Comparison of ENCODE assay signal across 12 cellular contexts in genomic region chr11:59510917-59511589, GRCh38.
A peak's percentile ranks its signal among the peaks of the same experiment; 100 is the strongest.
DNase-seq lines count a peak whose midpoint lies in the region; ATAC-seq and TF ChIP-seq lines count a peak whose summit lies in the region.
"Had no signal": no experiment of that assay in that cellular context is flagged by ENCODE, and none has a peak within 500 bp of the region (broad histone marks: within the 10 kb centered on the region; RNA-seq: fewer than 3 reads in every experiment).

OR4D9 (plus strand) TSS chr11:59511539; CDS start chr11:59514913, 3,374 bp downstream.

- DNase-seq in GM12865 (ENCODE audit: low read depth) (peak; percentile 20), left kidney (ENCODE audit: low read depth, low spot score) (peak; percentile 4), NCI-H446 (lab: John Stamatoyannopoulos, UW) (no peak)
- peak; percentile 8 for DNase-seq in T-helper 2 cell treated with Interferon-gamma antibody and Interleukin-4, amounts not matched to agents 5 μg/mL and 100 μg/mL, for 36 hours (ENCODE audit: low spot score)
- DNase-seq in effector memory CD4-positive, alpha-beta T cell, result no peak
- DNase-seq: mesenchymal stem cell, NCI-H2081 treated with DMSO at 0.1 percent for 48 hours, T1000, tibial artery had no signal

- H3K4me2 ChIP-seq in BLaER1 treated with 17β-estradiol and CSF1 and Interleukin-3, amounts not matched to agents 10 nM and 100 nM, result peak within 1 kb of the TSS; percentile 77 to 89 (median 84)

- H4K20me1 ChIP-seq in BLaER1 treated with 17β-estradiol and CSF1 and Interleukin-3, amounts not matched to agents 10 nM and 100 nM, result no peaks in the 10 kb centered on the region

- H3K27me3 ChIP-seq in BLaER1 treated with 17β-estradiol and CSF1 and Interleukin-3, amounts not matched to agents 10 nM and 100 nM, result no peaks in the 10 kb centered on the region
- H3K27me3 ChIP-seq in effector memory CD4-positive, alpha-beta T cell (replicated peaks; ENCODE audit: control insufficient read depth, insufficient read depth, low read length, poor library complexity, severe bottlenecking), result no peaks in the 10 kb centered on the region

- peaks cover 4% of the 10 kb centered on the region for H3K27me3 Mint-ChIP-seq in T-helper 2 cell treated with Interferon-gamma antibody and Interleukin-4, amounts not matched to agents 5 μg/mL and 100 μg/mL, for 36 hours (ENCODE audit: low read depth)

- H3K36me3 ChIP-seq in BLaER1 treated with 17β-estradiol and CSF1 and Interleukin-3, amounts not matched to agents 10 nM and 100 nM, result no peaks in the 10 kb centered on the region
- no peaks in the 10 kb centered on the region for H3K36me3 ChIP-seq in effector memory CD4-positive, alpha-beta T cell (ENCODE audit: control insufficient read depth, insufficient read depth, low read length)
- H3K36me3 ChIP-seq: tibial artery had no signal

- peaks cover 20% of the 10 kb centered on the region for H3K4me1 Mint-ChIP-seq in T-helper 2 cell treated with Interferon-gamma antibody and Interleukin-4, amounts not matched to agents 5 μg/mL and 100 μg/mL, for 36 hours (ENCODE audit: low read depth)

- peak within 1 kb of the TSS in 5 of 10 experiments; percentile 19 to 38 (median 22); a peak in 9 of 20 replicates for H3K4me3 ChIP-seq in BLaER1 treated with 17β-estradiol and CSF1 and Interleukin-3, amounts not matched to agents 10 nM and 100 nM
- no peak within 1 kb of the TSS for H3K4me3 ChIP-seq in GM12865 (ENCODE audit: low read depth, low read length)
- H3K4me3 ChIP-seq in effector memory CD4-positive, alpha-beta T cell (ENCODE audit: insufficient read depth, low read depth, low read length, poor library complexity, severe bottlenecking), result no peak within 1 kb of the TSS
- H3K4me3 ChIP-seq: tibial artery had no signal

- H3K9me3 ChIP-seq in BLaER1 treated with 17β-estradiol and CSF1 and Interleukin-3, amounts not matched to agents 10 nM and 100 nM (replicated peaks in 1 of 11), result peaks cover 0 to 6% (median 0%) of the 10 kb centered on the region in 11 experiments; a peak in 2 of 22 replicates
- H3K9me3 ChIP-seq in effector memory CD4-positive, alpha-beta T cell (ENCODE audit: control insufficient read depth, low read length), result no peaks in the 10 kb centered on the region
- H3K9me3 ChIP-seq: tibial artery had no signal

- H3K4me1 ChIP-seq in BLaER1 treated with 17β-estradiol and CSF1 and Interleukin-3, amounts not matched to agents 10 nM and 100 nM, result peaks cover 26 to 38% (median 29%) of the 10 kb centered on the region in 10 experiments
- H3K4me1 ChIP-seq in effector memory CD4-positive, alpha-beta T cell (ENCODE audit: control insufficient read depth, insufficient read depth, low read length, poor library complexity, severe bottlenecking), result peaks cover 5% of the 10 kb centered on the region
- H3K4me1 ChIP-seq: tibial artery had no signal

- H3K27ac Mint-ChIP-seq in T-helper 2 cell treated with Interferon-gamma antibody and Interleukin-4, amounts not matched to agents 5 μg/mL and 100 μg/mL, for 36 hours, result peak within 1 kb of the TSS; percentile 68
- H3K27ac Mint-ChIP-seq: activated T-helper 2 cell treated with anti-CD3 and anti-CD28 coated beads, Interferon-gamma antibody, Interleukin-2, Interleukin-4, amounts not matched to agents 10 μg/mL and 5 μg/mL and 100 μg/mL, durations not matched to agents 14 hours and 24 hours and 36 hours had no signal

- no peaks in the 10 kb centered on the region for H3K36me3 Mint-ChIP-seq in T-helper 2 cell treated with Interferon-gamma antibody and Interleukin-4, amounts not matched to agents 5 μg/mL and 100 μg/mL, for 36 hours (ENCODE audit: low read depth)

- TF ChIP-seq CTCF in GM12865 (IDR thresholded peaks at IDR 0.05; ENCODE audit: insufficient read depth, low read depth, low read length, missing control alignments), result no peak

- ATAC-seq in GM19397 (IDR thresholded peaks at IDR 0.05; ENCODE audit: unreplicated experiment), result no peak

- H3K4me3 Mint-ChIP-seq in T-helper 2 cell treated with Interferon-gamma antibody and Interleukin-4, amounts not matched to agents 5 μg/mL and 100 μg/mL, for 36 hours, result peak within 1 kb of the TSS; percentile 67

- H3K27ac ChIP-seq in BLaER1 treated with 17β-estradiol and CSF1 and Interleukin-3, amounts not matched to agents 10 nM and 100 nM, result peak within 1 kb of the TSS in 9 of 11 experiments; percentile 65 to 86 (median 76); a peak in 18 of 22 replicates
- H3K27ac ChIP-seq in effector memory CD4-positive, alpha-beta T cell (ENCODE audit: insufficient read depth, low read length, poor library complexity, severe bottlenecking), result no peak within 1 kb of the TSS
- H3K27ac ChIP-seq: tibial artery had no signal

- H3K9me3 Mint-ChIP-seq in T-helper 2 cell treated with Interferon-gamma antibody and Interleukin-4, amounts not matched to agents 5 μg/mL and 100 μg/mL, for 36 hours, result peaks cover 4% of the 10 kb centered on the region
- H3K9me3 Mint-ChIP-seq: activated T-helper 2 cell treated with anti-CD3 and anti-CD28 coated beads, Interferon-gamma antibody, Interleukin-2, Interleukin-4, amounts not matched to agents 10 μg/mL and 5 μg/mL and 100 μg/mL, durations not matched to agents 14 hours and 24 hours and 36 hours had no signal

- peak within 1 kb of the TSS in 9 of 11 experiments; percentile 37 to 74 (median 61); a peak in 17 of 22 replicates for H3K9ac ChIP-seq in BLaER1 treated with 17β-estradiol and CSF1 and Interleukin-3, amounts not matched to agents 10 nM and 100 nM

Comparison
In these comparisons a context has a peak if more than half of its experiments do, and no peak if none do; other contexts are left out.
1. DNase-seq: peak in GM12865 (single experiment), T-helper 2 cell treated with Interferon-gamma antibody and Interleukin-4, amounts not matched to agents 5 μg/mL and 100 μg/mL, for 36 hours (single experiment) and left kidney (single experiment); none in NCI-H446 (0 of 2) and effector memory CD4-positive, alpha-beta T cell (0 of 3).